In the genomic region with DNA sequence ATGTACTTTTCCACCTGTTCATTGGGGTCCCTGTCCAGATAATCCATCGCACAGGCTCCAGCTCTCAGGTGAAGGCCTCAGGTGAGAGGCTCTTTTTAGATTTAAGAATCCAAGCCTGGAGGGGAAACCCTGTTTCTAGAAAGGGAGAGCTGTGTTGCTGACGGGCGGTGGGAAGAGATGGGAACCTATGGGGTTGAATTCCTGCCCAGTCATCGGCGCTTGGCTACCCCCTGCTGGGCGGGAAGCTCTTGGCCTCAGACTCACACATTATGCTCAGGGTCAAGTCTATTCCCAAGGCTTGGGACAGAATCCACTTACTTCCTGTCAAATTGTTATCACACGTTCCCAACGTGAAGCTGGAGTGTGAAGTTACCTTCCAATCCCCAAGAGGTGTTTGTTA, we compare ENCODE assay signal across 8 cellular contexts.
DNase-seq lines count a peak whose midpoint lies in the region; ATAC-seq, FAIRE-seq and TF ChIP-seq lines count a peak whose summit lies in the region.

No MANE protein-coding gene starts in this region.

- 47% methylated on average over 8 of the region's 8 CpGs for WGBS in A549 (ENCODE audit: missing lambda C conversion rate)

- H3K4me1 ChIP-seq in A549: no peaks in the 10 kb centered on the region

- DNase-seq in A549 (ENCODE audit: low read depth in 1 of 2, low spot score in 1 of 2): peak; percentile 6 to 56
- DNase-seq in HPDE6-E6E7 (ENCODE audit: extremely low spot score): peak; percentile 65
- peak; percentile 24 for DNase-seq in SW480 (ENCODE audit: low spot score)
- DNase-seq in iPS-NIHi11 (ENCODE audit: low spot score): peak; percentile 69
- no peak for DNase-seq in midbrain (lab: John Stamatoyannopoulos, UW)
- no peak for DNase-seq in activated CD4-positive, alpha-beta T cell treated with anti-CD3 and anti-CD28 coated beads for 1 hour

- H3K9me3 ChIP-seq in A549: no peaks in the 10 kb centered on the region

- no peak for TF ChIP-seq POLR2A in A549 (IDR thresholded peaks at IDR 0.05; ENCODE audit: low read length)

- TF ChIP-seq EP300 in A549 (IDR thresholded peaks at IDR 0.05): no peak

- ATAC-seq in A549 (peak; percentile 65 to 82; a peak in 3 of 6 replicates), GM18498 (IDR thresholded peaks at IDR 0.05; ENCODE audit: unreplicated experiment) (no peak), HG02840 (IDR thresholded peaks at IDR 0.05; ENCODE audit: low FRiP score, unreplicated experiment) (no peak)

- H3K4me3 ChIP-seq in A549: no peak overlapping the region

- no peak overlapping the region for H3K27ac ChIP-seq in A549

- CTCF ChIA-PET in A549 (lab: Yijun Ruan, JAX): interaction anchor here (0.5 to 1.2 kb wide), 3 partner anchors 15 to 577 kb away, joined by 3 read pairs; no protein-coding TSS in a partner anchor

- TF ChIP-seq CTCF in A549 (IDR thresholded peaks at IDR 0.05): no peak

- TF ChIP-seq RAD21 in A549 (conservative IDR thresholded peaks at IDR 0.05 in 1 of 2, IDR thresholded peaks at IDR 0.05 in 1 of 2): peak; percentile 28 to 42; a peak in 3 of 5 replicates

- H3K4me2 ChIP-seq in A549: no peak overlapping the region

- FAIRE-seq in A549 (lab: Jason Lieb, UNC): no peak

- POLR2A ChIA-PET in A549 (lab: Yijun Ruan, JAX): no interaction called here

TF ChIP-seq in A549, 52 proteins besides CTCF, POLR2A, EP300 and RAD21:
- TF ChIP-seq, protein P1, sequence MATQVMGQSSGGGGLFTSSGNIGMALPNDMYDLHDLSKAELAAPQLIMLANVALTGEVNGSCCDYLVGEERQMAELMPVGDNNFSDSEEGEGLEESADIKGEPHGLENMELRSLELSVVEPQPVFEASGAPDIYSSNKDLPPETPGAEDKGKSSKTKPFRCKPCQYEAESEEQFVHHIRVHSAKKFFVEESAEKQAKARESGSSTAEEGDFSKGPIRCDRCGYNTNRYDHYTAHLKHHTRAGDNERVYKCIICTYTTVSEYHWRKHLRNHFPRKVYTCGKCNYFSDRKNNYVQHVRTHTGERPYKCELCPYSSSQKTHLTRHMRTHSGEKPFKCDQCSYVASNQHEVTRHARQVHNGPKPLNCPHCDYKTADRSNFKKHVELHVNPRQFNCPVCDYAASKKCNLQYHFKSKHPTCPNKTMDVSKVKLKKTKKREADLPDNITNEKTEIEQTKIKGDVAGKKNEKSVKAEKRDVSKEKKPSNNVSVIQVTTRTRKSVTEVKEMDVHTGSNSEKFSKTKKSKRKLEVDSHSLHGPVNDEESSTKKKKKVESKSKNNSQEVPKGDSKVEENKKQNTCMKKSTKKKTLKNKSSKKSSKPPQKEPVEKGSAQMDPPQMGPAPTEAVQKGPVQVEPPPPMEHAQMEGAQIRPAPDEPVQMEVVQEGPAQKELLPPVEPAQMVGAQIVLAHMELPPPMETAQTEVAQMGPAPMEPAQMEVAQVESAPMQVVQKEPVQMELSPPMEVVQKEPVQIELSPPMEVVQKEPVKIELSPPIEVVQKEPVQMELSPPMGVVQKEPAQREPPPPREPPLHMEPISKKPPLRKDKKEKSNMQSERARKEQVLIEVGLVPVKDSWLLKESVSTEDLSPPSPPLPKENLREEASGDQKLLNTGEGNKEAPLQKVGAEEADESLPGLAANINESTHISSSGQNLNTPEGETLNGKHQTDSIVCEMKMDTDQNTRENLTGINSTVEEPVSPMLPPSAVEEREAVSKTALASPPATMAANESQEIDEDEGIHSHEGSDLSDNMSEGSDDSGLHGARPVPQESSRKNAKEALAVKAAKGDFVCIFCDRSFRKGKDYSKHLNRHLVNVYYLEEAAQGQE (IDR thresholded peaks at IDR 0.05): no peak
- TF ChIP-seq HEYL (CRISPR knock-in tag; IDR thresholded peaks at IDR 0.05): no peak
- no peak for TF ChIP-seq NPAS2 (CRISPR knock-in tag; IDR thresholded peaks at IDR 0.05; ENCODE audit: borderline replicate concordance)
- no peak for TF ChIP-seq NR3C1 (IDR thresholded peaks at IDR 0.05)
- TF ChIP-seq HOXA7 (CRISPR knock-in tag; IDR thresholded peaks at IDR 0.05): no peak
- TF ChIP-seq, protein P2, sequence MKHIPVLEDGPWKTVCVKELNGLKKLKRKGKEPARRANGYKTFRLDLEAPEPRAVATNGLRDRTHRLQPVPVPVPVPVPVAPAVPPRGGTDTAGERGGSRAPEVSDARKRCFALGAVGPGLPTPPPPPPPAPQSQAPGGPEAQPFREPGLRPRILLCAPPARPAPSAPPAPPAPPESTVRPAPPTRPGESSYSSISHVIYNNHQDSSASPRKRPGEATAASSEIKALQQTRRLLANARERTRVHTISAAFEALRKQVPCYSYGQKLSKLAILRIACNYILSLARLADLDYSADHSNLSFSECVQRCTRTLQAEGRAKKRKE (CRISPR knock-in tag; IDR thresholded peaks at IDR 0.05; ENCODE audit: low read depth): no peak
- no peak for TF ChIP-seq HOXB13 (CRISPR knock-in tag; IDR thresholded peaks at IDR 0.05; ENCODE audit: low read depth)
- TF ChIP-seq ZFP36 (IDR thresholded peaks at IDR 0.05; ENCODE audit: borderline replicate concordance, partially characterized antibody): no peak
- no peak for TF ChIP-seq RARB (CRISPR knock-in tag; IDR thresholded peaks at IDR 0.05)
- TF ChIP-seq, protein P3, sequence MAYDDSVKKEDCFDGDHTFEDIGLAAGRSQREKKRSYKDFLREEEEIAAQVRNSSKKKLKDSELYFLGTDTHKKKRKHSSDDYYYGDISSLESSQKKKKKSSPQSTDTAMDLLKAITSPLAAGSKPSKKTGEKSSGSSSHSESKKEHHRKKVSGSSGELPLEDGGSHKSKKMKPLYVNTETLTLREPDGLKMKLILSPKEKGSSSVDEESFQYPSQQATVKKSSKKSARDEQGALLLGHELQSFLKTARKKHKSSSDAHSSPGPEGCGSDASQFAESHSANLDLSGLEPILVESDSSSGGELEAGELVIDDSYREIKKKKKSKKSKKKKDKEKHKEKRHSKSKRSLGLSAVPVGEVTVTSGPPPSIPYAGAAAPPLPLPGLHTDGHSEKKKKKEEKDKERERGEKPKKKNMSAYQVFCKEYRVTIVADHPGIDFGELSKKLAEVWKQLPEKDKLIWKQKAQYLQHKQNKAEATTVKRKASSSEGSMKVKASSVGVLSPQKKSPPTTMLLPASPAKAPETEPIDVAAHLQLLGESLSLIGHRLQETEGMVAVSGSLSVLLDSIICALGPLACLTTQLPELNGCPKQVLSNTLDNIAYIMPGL (CRISPR knock-in tag; IDR thresholded peaks at IDR 0.05; ENCODE audit: borderline replicate concordance): no peak
- no peak for TF ChIP-seq MAFK (IDR thresholded peaks at IDR 0.05; ENCODE audit: partially characterized antibody)

Comparison
In these comparisons a context has a peak if more than half of its experiments do, and no peak if none do; other contexts are left out.
1. ATAC-seq: peak in A549 (2 of 2); none in GM18498 (single experiment) and HG02840 (single experiment).
2. DNase-seq: peak in A549 (2 of 2), HPDE6-E6E7 (single experiment), SW480 (single experiment) and iPS-NIHi11 (single experiment); none in midbrain (single experiment) and activated CD4-positive, alpha-beta T cell treated with anti-CD3 and anti-CD28 coated beads for 1 hour (single experiment).